ENCODE assay signal across 1 cellular context in the genomic region with DNA sequence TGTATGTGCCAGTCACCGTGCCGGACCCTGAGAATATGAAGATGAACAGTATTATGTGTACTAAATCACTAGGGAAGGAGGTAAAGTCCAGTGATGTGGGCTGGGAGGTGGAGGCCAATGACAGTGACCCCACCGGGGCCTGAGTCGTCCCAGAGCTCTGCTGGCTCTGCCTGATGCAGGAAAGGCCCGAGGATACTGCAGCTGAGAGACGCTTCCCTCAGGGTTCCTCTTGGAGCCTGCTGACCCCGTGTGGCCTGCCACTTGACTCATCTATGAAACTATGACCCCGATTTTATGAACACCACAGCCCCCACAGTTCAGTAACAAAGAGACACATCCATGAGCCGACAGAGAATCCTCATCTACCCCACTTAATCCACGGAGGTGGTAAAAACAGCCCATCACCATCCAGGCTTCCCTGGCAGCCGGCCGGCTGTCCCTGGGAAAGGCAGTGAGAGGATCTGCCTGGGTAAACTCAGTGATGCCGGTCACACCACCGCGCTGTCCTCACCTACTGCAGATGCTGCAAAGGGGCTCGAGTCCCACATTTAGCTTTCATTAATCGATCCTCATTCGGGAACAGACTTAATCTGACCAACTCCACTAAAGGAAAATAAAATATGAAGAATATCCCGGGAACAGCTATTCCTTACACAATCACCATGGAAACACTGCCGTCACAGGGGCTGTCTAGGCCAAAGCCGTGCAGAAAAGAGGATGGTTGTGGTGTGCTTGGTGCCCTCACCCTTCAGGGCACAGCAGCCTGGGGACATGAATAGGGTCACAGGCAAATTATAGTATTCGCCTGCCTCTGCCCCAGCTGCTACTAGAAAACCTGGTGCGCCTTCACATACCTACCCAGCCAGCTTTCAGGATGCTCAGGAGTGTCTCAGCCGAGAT.
TF ChIP-seq lines count a peak whose summit lies in the region.

No MANE protein-coding gene starts in this region.

TF ChIP-seq in SK-N-SH treated with all-trans-retinoic acid at 6 μM for 48 hours, 23 proteins besides CTCF, POLR2A, EP300 and RAD21 (continued from another document):
- TF ChIP-seq, protein P1, sequence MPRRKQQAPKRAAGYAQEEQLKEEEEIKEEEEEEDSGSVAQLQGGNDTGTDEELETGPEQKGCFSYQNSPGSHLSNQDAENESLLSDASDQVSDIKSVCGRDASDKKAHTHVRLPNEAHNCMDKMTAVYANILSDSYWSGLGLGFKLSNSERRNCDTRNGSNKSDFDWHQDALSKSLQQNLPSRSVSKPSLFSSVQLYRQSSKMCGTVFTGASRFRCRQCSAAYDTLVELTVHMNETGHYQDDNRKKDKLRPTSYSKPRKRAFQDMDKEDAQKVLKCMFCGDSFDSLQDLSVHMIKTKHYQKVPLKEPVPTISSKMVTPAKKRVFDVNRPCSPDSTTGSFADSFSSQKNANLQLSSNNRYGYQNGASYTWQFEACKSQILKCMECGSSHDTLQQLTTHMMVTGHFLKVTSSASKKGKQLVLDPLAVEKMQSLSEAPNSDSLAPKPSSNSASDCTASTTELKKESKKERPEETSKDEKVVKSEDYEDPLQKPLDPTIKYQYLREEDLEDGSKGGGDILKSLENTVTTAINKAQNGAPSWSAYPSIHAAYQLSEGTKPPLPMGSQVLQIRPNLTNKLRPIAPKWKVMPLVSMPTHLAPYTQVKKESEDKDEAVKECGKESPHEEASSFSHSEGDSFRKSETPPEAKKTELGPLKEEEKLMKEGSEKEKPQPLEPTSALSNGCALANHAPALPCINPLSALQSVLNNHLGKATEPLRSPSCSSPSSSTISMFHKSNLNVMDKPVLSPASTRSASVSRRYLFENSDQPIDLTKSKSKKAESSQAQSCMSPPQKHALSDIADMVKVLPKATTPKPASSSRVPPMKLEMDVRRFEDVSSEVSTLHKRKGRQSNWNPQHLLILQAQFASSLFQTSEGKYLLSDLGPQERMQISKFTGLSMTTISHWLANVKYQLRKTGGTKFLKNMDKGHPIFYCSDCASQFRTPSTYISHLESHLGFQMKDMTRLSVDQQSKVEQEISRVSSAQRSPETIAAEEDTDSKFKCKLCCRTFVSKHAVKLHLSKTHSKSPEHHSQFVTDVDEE (CRISPR knock-in tag; IDR thresholded peaks at IDR 0.05), result no peak
- no peak for TF ChIP-seq ARNTL (CRISPR knock-in tag; IDR thresholded peaks at IDR 0.05; ENCODE audit: borderline replicate concordance, low read depth)
